Comparison of ENCODE assay signal across 8 cellular contexts in genomic region chr4:17613761-17614415, GRCh38. TPM values are rescaled to one million over a fixed set of nuclear protein-coding genes. Genes with fewer than 3 reads are reported as not detected.
DNase-seq lines count a peak whose midpoint lies in the region; ATAC-seq and TF ChIP-seq lines count a peak whose summit lies in the region.

No MANE protein-coding gene starts in this region.

- peaks cover 0 to 42% (median 28%) of the 10 kb centered on the region in 4 donors for H3K4me1 ChIP-seq in tibial artery

- H3K27me3 ChIP-seq in tibial artery: no peaks in the 10 kb centered on the region

- H3K36me3 ChIP-seq in tibial artery: peaks cover 0 to 16% (median 8%) of the 10 kb centered on the region in 3 donors

- H3K4me3 ChIP-seq in tibial artery: peak overlapping the region; percentile 79 to 87

- TF ChIP-seq CTCF in tibial artery (IDR thresholded peaks at IDR 0.05): no peak

- intact Hi-C loops in tibial artery (cut with DNase I; ENCODE audit: low total_unique reads): loop anchor here (5.0 to 10.0 kb wide), 2 partner anchors 37 to 191 kb away; partner anchors contain the start of gene LAP3

- ATAC-seq in GM19025 (IDR thresholded peaks at IDR 0.05; ENCODE audit: low read depth, unreplicated experiment) (peak; percentile 40), HG03135 (IDR thresholded peaks at IDR 0.05; ENCODE audit: unreplicated experiment) (peak; percentile 51)

- peak overlapping the region; percentile 82 to 88 for H3K27ac ChIP-seq in tibial artery

- peak; percentile 73 for DNase-seq in AG20443 (ENCODE audit: low spot score)
- DNase-seq in T-helper 1 cell: peak in 3 of 5 donors; percentile 13 to 20 (median 15)
- DNase-seq in dermis blood vessel endothelial cell: peak; percentile 24
- DNase-seq in medulla oblongata (ENCODE audit: extremely low spot score): peak; percentile 30
- peak in 1 of 2 donors; percentile 40 for DNase-seq in tibial artery
- DNase-seq in OCI-M2 (lab: John Stamatoyannopoulos, UW; ENCODE audit: unreplicated experiment): no peak

- H3K9me3 ChIP-seq in tibial artery: no peaks in the 10 kb centered on the region

RNA-seq across cellular contexts. Expression of gene MED28, which starts 0.6 kb away (rescaled TPM):
- total RNA-seq in dermis blood vessel endothelial cell: 11.4 TPM in 2 replicates

RNA-seq across cellular contexts. Expression of gene LAP3, which starts 36.9 kb away (rescaled TPM):
- total RNA-seq in dermis blood vessel endothelial cell: 217 and 395 TPM in 2 replicates
